23 cellular contexts compared by ENCODE assay signal in the genomic region with DNA sequence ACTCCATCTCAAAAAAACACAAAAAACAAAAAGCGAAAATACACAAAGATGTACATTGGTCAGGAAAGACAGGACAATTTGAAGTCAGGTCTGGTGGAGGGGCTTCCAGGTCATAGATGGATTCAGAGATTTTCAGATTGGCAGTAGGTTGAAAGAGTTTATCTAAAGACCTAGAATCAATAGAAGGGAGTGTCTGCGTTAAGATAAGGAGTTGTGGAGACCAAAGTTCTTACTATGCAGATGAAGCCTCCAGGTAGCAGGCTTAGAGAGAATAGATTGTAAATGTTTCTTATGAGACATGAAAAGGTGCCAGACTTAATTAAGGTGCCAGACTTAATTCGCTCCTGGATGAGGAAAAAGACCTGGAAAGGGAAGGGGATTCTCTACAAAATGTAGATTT. TPM values are rescaled to one million over a fixed set of nuclear protein-coding genes. Genes with fewer than 3 reads are reported as not detected.
A peak's percentile ranks its signal among the peaks of the same experiment; 100 is the strongest.
DNase-seq lines count a peak whose midpoint lies in the region; ATAC-seq, FAIRE-seq and TF ChIP-seq lines count a peak whose summit lies in the region.
"Had no signal": no experiment of that assay in that cellular context is flagged by ENCODE, and none has a peak within 500 bp of the region (broad histone marks: within the 10 kb centered on the region; RNA-seq: fewer than 3 reads in every experiment).

No MANE protein-coding gene starts in this region.

- H3K4me2 ChIP-seq in HepG2 (ENCODE audit: low read depth, low read length) (0 out of 2 replicates have a peak overlapping the region, but pooled peaks have one; percentile 7), mesendoderm (ENCODE audit: low read length) (no peak overlapping the region)
- H3K4me2 ChIP-seq: BLaER1 had no signal

- H3K4me1 Mint-ChIP-seq in endodermal cell = peaks cover 5% of the 10 kb centered on the region
- H3K4me1 Mint-ChIP-seq in activated naive CD8-positive, alpha-beta T cell treated with anti-CD3 and anti-CD28 coated beads for 36 hours = peaks cover 4% of the 10 kb centered on the region
- H3K4me1 Mint-ChIP-seq: B cell; CD8-positive, alpha-beta memory T cell had no signal

- H3K4me1 ChIP-seq in HepG2 (ENCODE audit: insufficient read depth, low read length) (peaks cover 54% of the 10 kb centered on the region), right lobe of liver (no peaks in the 10 kb centered on the region), endodermal cell (ENCODE audit: control insufficient read depth, insufficient read depth, low read length) (peaks cover 7% of the 10 kb centered on the region), mesendoderm (ENCODE audit: control insufficient read depth, low read depth, low read length) (no peaks in the 10 kb centered on the region), small intestine (ENCODE audit: control insufficient read depth in 2 of 2, insufficient read depth in 1 of 2, low read depth in 1 of 2, low read length in 1 of 2) (peaks cover 0 to 4% of the 10 kb centered on the region in 2 donors)
- H3K4me1 ChIP-seq: BLaER1 had no signal

- peak overlapping the region; percentile 56 for H2BK5ac ChIP-seq in mesendoderm (ENCODE audit: low read length)

- POLR2A ChIA-PET in HepG2 (lab: Yijun Ruan, JAX) = no interaction called here

- TF ChIP-seq EP300 in HepG2 (IDR thresholded peaks at IDR 0.05; ENCODE audit: low read depth in 2 of 2, low read length in 2 of 2) (no peak), HepG2 (CRISPR knock-in tag; IDR thresholded peaks at IDR 0.05; ENCODE audit: borderline replicate concordance) (no peak)

- no peaks in the 10 kb centered on the region for H3K9me3 ChIP-seq in HepG2 (ENCODE audit: low read length)
- no peaks in the 10 kb centered on the region for H3K9me3 ChIP-seq in right lobe of liver
- peaks cover 5% of the 10 kb centered on the region for H3K9me3 ChIP-seq in endodermal cell (ENCODE audit: control insufficient read depth, low read length)
- no peaks in the 10 kb centered on the region for H3K9me3 ChIP-seq in small intestine (ENCODE audit: control insufficient read depth, low read depth)
- H3K9me3 ChIP-seq: BLaER1 had no signal

- 53% methylated on average over 3 of the region's 3 CpGs for WGBS in HepG2 (ENCODE audit: low lambda C conversion rate)
- 59% methylated on average over 3 of the region's 3 CpGs for WGBS in right lobe of liver (ENCODE audit: insufficient coverage, low coverage, low lambda C conversion rate, missing lambda C conversion rate)
- WGBS in endodermal cell (ENCODE audit: insufficient coverage in 1 of 2, insufficient read length in 1 of 2), 2 experiments = 49 to 72% methylated on average over 3 of the region's 3 CpGs
- WGBS in mesendoderm (ENCODE audit: extremely low coverage, insufficient coverage, low lambda C conversion rate) = no CpG with 5 or more reads among the region's 3 CpGs
- WGBS in small intestine, 3 donors = 35 to 75% (median 52%) methylated on average over 3 of the region's 3 CpGs

- no peaks in the 10 kb centered on the region for H4K20me1 ChIP-seq in HepG2 (ENCODE audit: insufficient read depth, low read length)
- H4K20me1 ChIP-seq: BLaER1 had no signal

- H3K27me3 ChIP-seq in HepG2 (ENCODE audit: control insufficient read depth in 1 of 2, insufficient read depth in 2 of 2, low read length in 2 of 2) (no peaks in the 10 kb centered on the region), right lobe of liver (no peaks in the 10 kb centered on the region), endodermal cell (ENCODE audit: control insufficient read depth, insufficient read depth, low read length, poor library complexity, severe bottlenecking) (no peaks in the 10 kb centered on the region), mesendoderm (ENCODE audit: insufficient read depth, low read length, poor library complexity) (no peaks in the 10 kb centered on the region), small intestine (ENCODE audit: control insufficient read depth in 2 of 2, insufficient read depth in 2 of 2, low read length in 2 of 2) (no peaks in the 10 kb centered on the region)
- H3K27me3 ChIP-seq: BLaER1 had no signal

- H3K18ac ChIP-seq in mesendoderm (ENCODE audit: low read length) = peak overlapping the region; percentile 81

- H3K27me3 Mint-ChIP-seq in endodermal cell (ENCODE audit: insufficient read depth) = no peaks in the 10 kb centered on the region
- no peaks in the 10 kb centered on the region for H3K27me3 Mint-ChIP-seq in activated naive CD8-positive, alpha-beta T cell treated with anti-CD3 and anti-CD28 coated beads for 36 hours
- H3K27me3 Mint-ChIP-seq: CD4-positive, alpha-beta T cell had no signal

- H4K5ac ChIP-seq in mesendoderm (ENCODE audit: low read length) = no peak overlapping the region

- no peak overlapping the region for H4K8ac ChIP-seq in mesendoderm (ENCODE audit: low read depth, low read length)

- H3K9ac ChIP-seq in HepG2 (ENCODE audit: insufficient read depth, low read depth, low read length) = no peak overlapping the region
- peak overlapping the region; percentile 65 for H3K9ac ChIP-seq in endodermal cell (ENCODE audit: extremely low read depth, low read length, poor library complexity, severe bottlenecking)
- no peak overlapping the region for H3K9ac ChIP-seq in mesendoderm (ENCODE audit: low read length)
- H3K9ac ChIP-seq: BLaER1, GM23248 had no signal

- H3K4me3 Mint-ChIP-seq in endodermal cell = no peak overlapping the region
- H3K4me3 Mint-ChIP-seq in activated naive CD8-positive, alpha-beta T cell treated with anti-CD3 and anti-CD28 coated beads for 36 hours = no peak overlapping the region
- H3K4me3 Mint-ChIP-seq: B cell; CD4-positive, alpha-beta T cell; CD8-positive, alpha-beta memory T cell; H9 had no signal

- peak overlapping the region; percentile 58 for H3K4ac ChIP-seq in mesendoderm (ENCODE audit: low read depth, low read length)

- no peak overlapping the region for H3K4me3 ChIP-seq in HepG2 (replicated peaks in 1 of 3; ENCODE audit: insufficient read depth in 1 of 3, low read depth in 2 of 3, low read length in 3 of 3)
- H3K4me3 ChIP-seq in right lobe of liver = no peak overlapping the region
- H3K4me3 ChIP-seq in endodermal cell (ENCODE audit: low read length) = no peak overlapping the region
- H3K4me3 ChIP-seq in mesendoderm (ENCODE audit: low read length) = no peak overlapping the region
- H3K4me3 ChIP-seq in small intestine (ENCODE audit: low read depth in 1 of 2, low read length in 2 of 2) = no peak overlapping the region
- H3K4me3 ChIP-seq: BLaER1, GM23248 had no signal

- CTCF ChIA-PET in HepG2 (lab: Yijun Ruan, JAX; ENCODE audit: low intra/inter-chr PET ratio, low total read pairs) = no interaction called here

- in situ Hi-C loops in HepG2 (cut with HindIII; ENCODE audit: extremely low pct_ligation_motif_present, low pct_unique_long_range_greater_than_20kb) = no loop called here

- intact Hi-C loops in HepG2 (cut with micrococcal nuclease; ENCODE audit: unreplicated experiment) (no loop called here), right lobe of liver (cut with DNase I) (no loop called here)

- ATAC-seq in HepG2 (no peak), right lobe of liver (no peak), HG03378 (IDR thresholded peaks at IDR 0.05; ENCODE audit: unreplicated experiment) (no peak)
- ATAC-seq: HCT116 had no signal

- no peaks in the 10 kb centered on the region for H3K36me3 Mint-ChIP-seq in endodermal cell (ENCODE audit: low read depth)
- H3K36me3 Mint-ChIP-seq in activated naive CD8-positive, alpha-beta T cell treated with anti-CD3 and anti-CD28 coated beads for 36 hours = no peaks in the 10 kb centered on the region
- H3K36me3 Mint-ChIP-seq: CD8-positive, alpha-beta memory T cell had no signal

- H2BK15ac ChIP-seq in mesendoderm (replicated peaks; ENCODE audit: low read depth) = no peak overlapping the region

- TF ChIP-seq CTCF in HepG2 (CRISPR knock-in tag; IDR thresholded peaks at IDR 0.05) (no peak), right lobe of liver (IDR thresholded peaks at IDR 0.05) (no peak), endodermal cell (conservative IDR thresholded peaks at IDR 0.05) (no peak)

- H3K9me3 Mint-ChIP-seq in endodermal cell = peaks cover 36% of the 10 kb centered on the region
- no peaks in the 10 kb centered on the region for H3K9me3 Mint-ChIP-seq in activated naive CD8-positive, alpha-beta T cell treated with anti-CD3 and anti-CD28 coated beads for 36 hours
- H3K9me3 Mint-ChIP-seq: CD4-positive, alpha-beta T cell; CD8-positive, alpha-beta memory T cell; H9 had no signal

- DNase-seq in HepG2 (ENCODE audit: low spot score) (no peak), right lobe of liver (no peak), endodermal cell (no peak), mesendoderm (peak; percentile 81), small intestine (peak; percentile 83), SW480 (ENCODE audit: low spot score) (no peak)
- DNase-seq in activated naive CD8-positive, alpha-beta T cell treated with anti-CD3 and anti-CD28 coated beads for 36 hours = no peak
- DNase-seq: Calu3; CD4-positive, alpha-beta T cell; CD8-positive, alpha-beta memory T cell; DMS53; DMS79 treated with DMSO at 0.1 percent for 48 hours; GF-D8; GM23248; H9 had no signal

- H2BK120ac ChIP-seq in mesendoderm (ENCODE audit: low read depth, low read length) = no peak overlapping the region

- BruUV-seq in HepG2 (replicated peaks; lab: Mats Ljungman, UMichigan) = no TSS peak

- H3K56ac ChIP-seq in mesendoderm (ENCODE audit: low read length) = peak overlapping the region; percentile 51

- no peak overlapping the region for H3K27ac Mint-ChIP-seq in endodermal cell
- H3K27ac Mint-ChIP-seq in activated naive CD8-positive, alpha-beta T cell treated with anti-CD3 and anti-CD28 coated beads for 36 hours = no peak overlapping the region
- H3K27ac Mint-ChIP-seq: B cell; CD4-positive, alpha-beta T cell; CD8-positive, alpha-beta memory T cell had no signal

- H3K27ac ChIP-seq in HepG2 (ENCODE audit: extremely low read length, insufficient read depth, low read length) (no peak overlapping the region), right lobe of liver (no peak overlapping the region), endodermal cell (ENCODE audit: low read depth, low read length) (no peak overlapping the region), mesendoderm (ENCODE audit: low read depth, low read length) (peak overlapping the region; percentile 68), small intestine (ENCODE audit: low read depth in 1 of 2, low read length in 1 of 2) (peak overlapping the region in 1 of 2 donors; percentile 48)
- H3K27ac ChIP-seq: 22Rv1, BLaER1, C4-2B, GM23248 had no signal

- TF ChIP-seq RAD21 in HepG2 (CRISPR knock-in tag; IDR thresholded peaks at IDR 0.05) = no peak

- H2AK5ac ChIP-seq in mesendoderm (ENCODE audit: low read length) = no peak overlapping the region

- no peak for TF ChIP-seq POLR2A in HepG2 (IDR thresholded peaks at IDR 0.05; ENCODE audit: insufficient read depth in 1 of 2, low read depth in 2 of 2, low read length in 2 of 2)
- no peak for TF ChIP-seq POLR2A in right lobe of liver (IDR thresholded peaks at IDR 0.05)

- no peak overlapping the region for H2AFZ ChIP-seq in HepG2 (ENCODE audit: low read length)
- H2AFZ ChIP-seq: GM23248 had no signal

- FAIRE-seq in HepG2 (lab: Jason Lieb, UNC) (no peak), small intestine (lab: Jason Lieb, UNC) (no peak)
- FAIRE-seq: A204.1, GM12892 had no signal

- no peaks in the 10 kb centered on the region for H3K79me2 ChIP-seq in HepG2 (ENCODE audit: insufficient read depth, low read length)
- H3K79me2 ChIP-seq in mesendoderm (ENCODE audit: control insufficient read depth, insufficient read depth, low read length) = no peaks in the 10 kb centered on the region

- H3K79me1 ChIP-seq in mesendoderm (ENCODE audit: low read length) = no peaks in the 10 kb centered on the region

- H3K36me3 ChIP-seq in HepG2 (replicated peaks in 1 of 2; ENCODE audit: control insufficient read depth in 1 of 2, insufficient read depth in 2 of 2, low read length in 2 of 2) (no peaks in the 10 kb centered on the region), right lobe of liver (no peaks in the 10 kb centered on the region), endodermal cell (ENCODE audit: control insufficient read depth, insufficient read depth, low read length) (no peaks in the 10 kb centered on the region), mesendoderm (ENCODE audit: control insufficient read depth, insufficient read depth, low read length) (no peaks in the 10 kb centered on the region), small intestine (ENCODE audit: control insufficient read depth in 2 of 2, insufficient read depth in 2 of 2, low read length in 2 of 2) (no peaks in the 10 kb centered on the region)
- H3K36me3 ChIP-seq: BLaER1 had no signal

- no peak overlapping the region for H3K23ac ChIP-seq in mesendoderm (ENCODE audit: low read length)

RNA-seq across cellular contexts. Expression of a gene that starts 6.9 kb away (rescaled TPM):
- total RNA-seq in HepG2 (2016; rRNA removed; fragmentation: Illumina TruSeq; extraction: Trizol) = 3,626 and 4,934 TPM in 2 replicates
- total RNA-seq in HepG2 (2016; cell fraction: cytosol; rRNA removed; fragmentation: Illumina TruSeq; extraction: Trizol; ENCODE audit: low read depth) = 5,278 and 6,431 TPM in 2 replicates
- total RNA-seq in HepG2 (2016; cell fraction: insoluble cytoplasmic fraction; rRNA removed; fragmentation: Illumina TruSeq; extraction: Trizol) = 3,639 and 4,846 TPM in 2 replicates
- total RNA-seq in HepG2 (2016; cell fraction: membrane; rRNA removed; fragmentation: Illumina TruSeq; extraction: Trizol) = 9,738 and 10,914 TPM in 2 replicates
- total RNA-seq in HepG2 (2016; cell fraction: nucleus; rRNA removed; fragmentation: Illumina TruSeq; extraction: Trizol) = 1,195 and 1,244 TPM in 2 replicates
- polyA plus RNA-seq in HepG2 (2011; rRNA removed) = 2,723 and 3,332 TPM in 2 replicates
- 1,940 and 3,073 TPM in 2 replicates for polyA plus RNA-seq in HepG2 (2011; cell fraction: cytosol; rRNA removed)
- polyA plus RNA-seq in HepG2 (2011; cell fraction: nucleus; rRNA removed) = 430 and 645 TPM in 2 replicates
- polyA plus RNA-seq in HepG2 (2012) = 3,103 and 3,233 TPM in 2 replicates
- polyA plus RNA-seq in HepG2 (2016; cell fraction: cytosol; fragmentation: Illumina TruSeq; extraction: Trizol; ENCODE audit: low read depth) = 4,408 and 4,942 TPM in 2 replicates
- 3,704 and 3,862 TPM in 2 replicates for polyA plus RNA-seq in HepG2 (2016; cell fraction: insoluble cytoplasmic fraction; fragmentation: Illumina TruSeq; extraction: Trizol; ENCODE audit: low read depth)
- 7,339 and 7,526 TPM in 2 replicates for polyA plus RNA-seq in HepG2 (2016; cell fraction: membrane; fragmentation: Illumina TruSeq; extraction: Trizol; ENCODE audit: low read depth)
- 1,657 and 1,684 TPM in 2 replicates for polyA plus RNA-seq in HepG2 (2016; cell fraction: nucleus; fragmentation: Illumina TruSeq; extraction: Trizol; ENCODE audit: insufficient read depth, low read depth)
- 178 and 224 TPM in 2 replicates for polyA minus RNA-seq in HepG2 (2011; rRNA and poly(A)+ RNA removed; ENCODE audit: low replicate concordance)
- polyA minus RNA-seq in HepG2 (2011; cell fraction: cytosol; rRNA and poly(A)+ RNA removed) = 648 and 755 TPM in 2 replicates
- polyA minus RNA-seq in HepG2 (2011; cell fraction: nucleus; rRNA and poly(A)+ RNA removed) = 219 and 322 TPM in 2 replicates
- total RNA-seq in right lobe of liver = 100 to 1,000 TPM; 420 to 946 (median 518) TPM
- 1,000 to 10,000 TPM; 2,304 to 2,367 TPM for total RNA-seq in endodermal cell
- 3,088 TPM for polyA plus RNA-seq in endodermal cell (2013, experiment 1 of 2)
- 3,198 TPM for polyA plus RNA-seq in endodermal cell (2013, experiment 2 of 2)
- 5,197 TPM for polyA plus RNA-seq in mesendoderm (2013, experiment 1 of 2)
- 5,192 TPM for polyA plus RNA-seq in mesendoderm (2013, experiment 2 of 2)
- 1,000 to 10,000 TPM; 2,060 to 4,469 (median 3,848) TPM for polyA plus RNA-seq in small intestine
- total RNA-seq in activated naive CD8-positive, alpha-beta T cell treated with anti-CD3 and anti-CD28 coated beads for 36 hours = 1,000 to 10,000 TPM; 2,830 to 2,978 TPM

Comparison
In these comparisons a context has a peak if more than half of its experiments do, and no peak if none do; other contexts are left out.
1. DNase-seq: peak in mesendoderm (single experiment) and small intestine (single experiment); none in HepG2 (single experiment), right lobe of liver (0 of 3), endodermal cell (single experiment), activated naive CD8-positive, alpha-beta T cell treated with anti-CD3 and anti-CD28 coated beads for 36 hours (single experiment) and SW480 (single experiment).